Comparison of ENCODE assay signal across 19 cellular contexts in the genomic region with DNA sequence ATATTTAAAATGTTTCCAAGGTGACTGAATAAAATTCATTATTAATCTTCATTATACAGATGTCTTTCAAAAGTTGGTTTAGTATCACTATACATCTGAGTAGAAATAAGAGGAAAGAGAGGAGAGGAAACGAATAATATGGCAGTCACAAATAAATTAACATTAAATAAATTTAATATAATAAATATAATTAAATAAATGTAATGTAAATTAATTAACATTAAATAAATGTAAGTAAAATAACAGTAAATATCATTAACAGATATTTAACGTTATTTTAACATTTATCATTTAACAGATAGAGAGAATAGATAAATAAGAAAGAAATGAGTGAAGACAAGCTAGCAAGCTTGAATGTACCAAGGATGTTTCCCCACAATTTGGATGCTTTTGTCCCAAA.
DNase-seq lines count a peak whose midpoint lies in the region; ATAC-seq, FAIRE-seq and TF ChIP-seq lines count a peak whose summit lies in the region.
"Had no signal": no experiment of that assay in that cellular context is flagged by ENCODE, and none has a peak within 500 bp of the region (broad histone marks: within the 10 kb centered on the region; RNA-seq: fewer than 3 reads in every experiment).

No MANE protein-coding gene starts in this region.

- POLR2A ChIA-PET in CD8-positive, alpha-beta T cell (lab: Charles Lee): no interaction called here

- intact Hi-C loops in kidney (cut with DNase I): no loop called here
- intact Hi-C loops in CD8-positive, alpha-beta T cell (cut with DNase I, micrococcal nuclease): no loop called here

- H3K36me3 Mint-ChIP-seq in CD8-positive, alpha-beta T cell: no peaks in the 10 kb centered on the region
- H3K36me3 Mint-ChIP-seq: CD4-positive, alpha-beta memory T cell had no signal

- DNase-seq in kidney (no peak), GM20000 (ENCODE audit: low spot score) (no peak), NCI-H1694 treated with DMSO at 0.1 percent for 48 hours (lab: John Stamatoyannopoulos, UW) (no peak)
- no peak for DNase-seq in activated CD4-positive, alpha-beta T cell treated with anti-CD3 and anti-CD28 coated beads, Interleukin-2, amount 50 U/mL, for 1 hour
- no peak for DNase-seq in CD8-positive, alpha-beta T cell
- DNase-seq: 8988T; C1 segment of cervical spinal cord; Caco-2; CD4-positive, alpha-beta memory T cell; DMS153; DND-41; GDM1; H9 had no signal

- no peaks in the 10 kb centered on the region for H3K36me3 ChIP-seq in kidney (ENCODE audit: control insufficient read depth in 1 of 2, insufficient read depth in 2 of 2, low read length in 2 of 2)
- H3K36me3 ChIP-seq in CD8-positive, alpha-beta T cell (ENCODE audit: insufficient read depth, low read length): no peaks in the 10 kb centered on the region

- H3K27ac ChIP-seq in kidney (ENCODE audit: low read depth in 2 of 2, low read length in 2 of 2): no peak overlapping the region
- no peak overlapping the region for H3K27ac ChIP-seq in CD8-positive, alpha-beta T cell (ENCODE audit: low read depth, low read length)

- H3K9ac ChIP-seq in kidney (ENCODE audit: low read length in 2 of 2): no peak overlapping the region

- H3K27me3 Mint-ChIP-seq in CD8-positive, alpha-beta T cell (ENCODE audit: low read depth): no peaks in the 10 kb centered on the region
- H3K27me3 Mint-ChIP-seq: CD4-positive, alpha-beta memory T cell had no signal

- no peak overlapping the region for H3K27ac Mint-ChIP-seq in CD8-positive, alpha-beta T cell
- H3K27ac Mint-ChIP-seq: CD4-positive, alpha-beta memory T cell; GM23338; H9 had no signal

- FAIRE-seq in G401.6 (lab: Jason Lieb, UNC) (peak; percentile 71), colon (lab: Jason Lieb, UNC) (peak; percentile 81), kidney (lab: Jason Lieb, UNC) (peak; percentile 90)
- FAIRE-seq: GM12878, GM19239 had no signal

- H3K4me3 ChIP-seq in kidney (ENCODE audit: low read length in 2 of 2): no peak overlapping the region
- no peak overlapping the region for H3K4me3 ChIP-seq in CD8-positive, alpha-beta T cell (ENCODE audit: low read depth, low read length)
- H3K4me3 ChIP-seq: GM12878, GM23338 had no signal

- CTCF ChIA-PET in CD8-positive, alpha-beta T cell (lab: Charles Lee): no interaction called here

- no peaks in the 10 kb centered on the region for H3K9me3 Mint-ChIP-seq in CD8-positive, alpha-beta T cell
- H3K9me3 Mint-ChIP-seq: GM23338, H9 had no signal

- H3K4me1 Mint-ChIP-seq in CD8-positive, alpha-beta T cell (ENCODE audit: low read depth): no peaks in the 10 kb centered on the region
- H3K4me1 Mint-ChIP-seq: CD4-positive, alpha-beta memory T cell; GM23338; H9 had no signal

- no peaks in the 10 kb centered on the region for H3K27me3 ChIP-seq in CD8-positive, alpha-beta T cell (ENCODE audit: insufficient read depth, low read length)

- no peak for ATAC-seq in CD8-positive, alpha-beta T cell
- ATAC-seq: GM12878, GM23338, HCT116 had no signal

- no peaks in the 10 kb centered on the region for H3K4me1 ChIP-seq in kidney (ENCODE audit: control insufficient read depth in 1 of 2, insufficient read depth in 1 of 2, low read depth in 1 of 2, low read length in 2 of 2)
- H3K4me1 ChIP-seq in CD8-positive, alpha-beta T cell (ENCODE audit: insufficient read depth, low read length): no peaks in the 10 kb centered on the region
- H3K4me1 ChIP-seq: Caco-2 had no signal

- H3K9me3 ChIP-seq in kidney (ENCODE audit: control insufficient read depth in 1 of 2, low read length in 2 of 2): no peaks in the 10 kb centered on the region
- no peaks in the 10 kb centered on the region for H3K9me3 ChIP-seq in CD8-positive, alpha-beta T cell (ENCODE audit: low read length)
- H3K9me3 ChIP-seq: Caco-2 had no signal

- no peak overlapping the region for H3K4me3 Mint-ChIP-seq in CD8-positive, alpha-beta T cell
- H3K4me3 Mint-ChIP-seq: CD4-positive, alpha-beta memory T cell; GM23338; H9 had no signal

- TF ChIP-seq CTCF in kidney (IDR thresholded peaks at IDR 0.05; ENCODE audit: borderline replicate concordance, extremely low read depth, insufficient read depth) (no peak), GM20000 (IDR thresholded peaks at IDR 0.05; ENCODE audit: extremely low read depth, missing control alignments) (no peak)
- no peak for TF ChIP-seq CTCF in CD8-positive, alpha-beta T cell (IDR thresholded peaks at IDR 0.05)
